ENCODE assay signal across 8 cellular contexts in the genomic region with DNA sequence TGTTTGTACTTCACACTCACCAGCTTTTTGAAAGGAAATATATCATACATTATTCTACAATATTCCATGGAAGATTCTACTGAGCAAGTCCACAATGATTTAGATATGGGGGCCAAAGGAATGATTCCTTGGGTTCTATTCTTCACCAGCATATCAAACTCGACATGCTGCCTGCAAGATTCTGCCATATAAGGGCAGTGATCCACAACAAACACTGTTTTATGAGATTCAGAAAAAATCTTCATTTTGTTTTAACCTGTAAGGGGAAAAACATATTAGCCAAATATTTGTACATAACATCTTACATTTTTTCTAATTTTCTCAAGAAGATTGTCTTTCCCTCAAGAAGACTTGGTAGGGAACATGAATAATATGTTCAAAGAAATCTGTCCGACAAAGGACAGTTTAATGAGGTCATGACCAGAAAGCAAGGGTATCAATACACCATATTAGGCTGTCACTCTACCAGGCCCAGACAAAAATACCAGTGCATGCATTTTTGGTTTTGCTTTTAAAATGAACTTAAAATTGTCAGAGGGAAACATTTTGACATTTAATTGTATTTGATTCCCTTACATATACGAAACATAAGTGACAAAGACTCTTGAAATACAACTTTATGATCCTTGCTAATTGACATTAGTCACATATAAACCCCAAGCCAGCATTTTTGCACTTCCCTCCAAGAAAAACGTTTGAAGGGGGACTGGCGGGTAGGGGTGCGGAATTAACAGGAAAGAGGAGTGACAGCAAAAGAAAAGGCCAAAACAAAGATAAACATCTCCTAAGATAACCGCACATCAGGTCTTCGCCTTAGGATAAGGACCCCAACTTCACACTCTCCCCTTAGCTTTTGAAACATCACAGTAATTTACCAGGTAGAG. TPM values are rescaled to one million over a fixed set of nuclear protein-coding genes. Genes with fewer than 3 reads are reported as not detected.
DNase-seq lines count a peak whose midpoint lies in the region; ATAC-seq and TF ChIP-seq lines count a peak whose summit lies in the region.

No MANE protein-coding gene starts in this region.

- peak overlapping the region; percentile 97 for H3K27ac Mint-ChIP-seq in activated CD4-positive, alpha-beta T cell treated with anti-CD3 and anti-CD28 coated beads, Interleukin-2, amount 10 ng/mL, durations not matched to agents 24 days and 14 days

- H3K36me3 Mint-ChIP-seq in activated CD4-positive, alpha-beta T cell treated with anti-CD3 and anti-CD28 coated beads, Interleukin-2, amount 10 ng/mL, durations not matched to agents 24 days and 14 days (ENCODE audit: low read depth): peaks cover 32% of the 10 kb centered on the region

- H3K4me3 Mint-ChIP-seq in activated CD4-positive, alpha-beta T cell treated with anti-CD3 and anti-CD28 coated beads, Interleukin-2, amount 10 ng/mL, durations not matched to agents 24 days and 14 days: peak overlapping the region; percentile 94

- peak; percentile 76 for DNase-seq in activated CD4-positive, alpha-beta T cell treated with anti-CD3 and anti-CD28 coated beads, Interleukin-2, amount 10 ng/mL, durations not matched to agents 24 days and 14 days
- DNase-seq in activated CD4-positive, alpha-beta T cell treated with anti-CD3 and anti-CD28 coated beads, Interleukin-2, amount 50 U/mL, for 1 hour: no peak
- DNase-seq in T-helper 9 cell (peak; percentile 4), fibroblast of villous mesenchyme (ENCODE audit: low read depth) (no peak), NK-92 (lab: John Stamatoyannopoulos, UW; ENCODE audit: unreplicated experiment) (no peak)
- no peak for DNase-seq in activated CD4-positive, CD25-positive, alpha-beta regulatory T cell treated with anti-CD3 and anti-CD28 coated beads, Interleukin-2, amount 50 U/mL, for 72 hours

- H3K4me1 ChIP-seq in skeletal muscle satellite cell (ENCODE audit: control insufficient read depth, insufficient read depth, low read length): peaks cover 20% of the 10 kb centered on the region

- intact Hi-C loops in activated CD4-positive, alpha-beta T cell treated with anti-CD3 and anti-CD28 coated beads, Interleukin-2, amount 10 ng/mL, durations not matched to agents 24 days and 14 days (cut with micrococcal nuclease): loop anchor here (5.0 to 10.0 kb wide), 2 partner anchors 588 to 814 kb away; partner anchors contain the start of gene PPFIBP1

- no peaks in the 10 kb centered on the region for H3K27me3 ChIP-seq in skeletal muscle satellite cell (ENCODE audit: control insufficient read depth, insufficient read depth, low read length)

- H3K4me2 ChIP-seq in skeletal muscle satellite cell (ENCODE audit: low read length): peak overlapping the region; percentile 87

- H3K9me3 Mint-ChIP-seq in activated CD4-positive, alpha-beta T cell treated with anti-CD3 and anti-CD28 coated beads, Interleukin-2, amount 10 ng/mL, durations not matched to agents 24 days and 14 days: no peaks in the 10 kb centered on the region

- H3K27me3 Mint-ChIP-seq in activated CD4-positive, alpha-beta T cell treated with anti-CD3 and anti-CD28 coated beads, Interleukin-2, amount 10 ng/mL, durations not matched to agents 24 days and 14 days: no peaks in the 10 kb centered on the region

- H3K9me3 ChIP-seq in skeletal muscle satellite cell (replicated peaks; ENCODE audit: low read length): no peaks in the 10 kb centered on the region

- H3K9ac ChIP-seq in skeletal muscle satellite cell (ENCODE audit: low read depth, low read length): peak overlapping the region; percentile 98

- no peak for ATAC-seq in GM18907 (IDR thresholded peaks at IDR 0.05; ENCODE audit: unreplicated experiment)

- H3K36me3 ChIP-seq in skeletal muscle satellite cell (ENCODE audit: insufficient read depth, low read length): peaks cover 11% of the 10 kb centered on the region

- peaks cover 56% of the 10 kb centered on the region for H3K4me1 Mint-ChIP-seq in activated CD4-positive, alpha-beta T cell treated with anti-CD3 and anti-CD28 coated beads, Interleukin-2, amount 10 ng/mL, durations not matched to agents 24 days and 14 days

- no peak for TF ChIP-seq CTCF in fibroblast of villous mesenchyme (IDR thresholded peaks at IDR 0.05; ENCODE audit: insufficient read depth, low read depth, low read length)

- H3K4me3 ChIP-seq in fibroblast of villous mesenchyme (ENCODE audit: low read depth, low read length) (peak overlapping the region; percentile 94), skeletal muscle satellite cell (ENCODE audit: low read length) (peak overlapping the region; percentile 97)

RNA-seq across cellular contexts. Expression of gene INTS13, which starts 1.0 kb away (rescaled TPM):
- total RNA-seq in activated CD4-positive, alpha-beta T cell treated with anti-CD3 and anti-CD28 coated beads, Interleukin-2, amount 10 ng/mL, durations not matched to agents 24 days and 14 days: 49.7 and 51.3 TPM in 2 replicates
- 30.6 and 50.5 TPM in 2 replicates for total RNA-seq in fibroblast of villous mesenchyme
- 75.5 and 81.7 TPM in 2 replicates for total RNA-seq in skeletal muscle satellite cell (2012; rRNA removed)

RNA-seq across cellular contexts. Expression of gene FGFR1OP2, which starts 1.5 kb away (rescaled TPM):
- total RNA-seq in activated CD4-positive, alpha-beta T cell treated with anti-CD3 and anti-CD28 coated beads, Interleukin-2, amount 10 ng/mL, durations not matched to agents 24 days and 14 days: 45.7 and 46.7 TPM in 2 replicates
- total RNA-seq in fibroblast of villous mesenchyme: 44.0 and 48.6 TPM in 2 replicates
- 29.7 and 32.1 TPM in 2 replicates for total RNA-seq in skeletal muscle satellite cell (2012; rRNA removed)

Comparison
In these comparisons a context has a peak if more than half of its experiments do, and no peak if none do; other contexts are left out.
1. DNase-seq: peak in activated CD4-positive, alpha-beta T cell treated with anti-CD3 and anti-CD28 coated beads, Interleukin-2, amount 10 ng/mL, durations not matched to agents 24 days and 14 days (single experiment) and T-helper 9 cell (single experiment); none in activated CD4-positive, alpha-beta T cell treated with anti-CD3 and anti-CD28 coated beads, Interleukin-2, amount 50 U/mL, for 1 hour (single experiment), fibroblast of villous mesenchyme (single experiment), activated CD4-positive, CD25-positive, alpha-beta regulatory T cell treated with anti-CD3 and anti-CD28 coated beads, Interleukin-2, amount 50 U/mL, for 72 hours (single experiment) and NK-92 (single experiment).